9 cellular contexts compared by ENCODE assay signal in the genomic region with DNA sequence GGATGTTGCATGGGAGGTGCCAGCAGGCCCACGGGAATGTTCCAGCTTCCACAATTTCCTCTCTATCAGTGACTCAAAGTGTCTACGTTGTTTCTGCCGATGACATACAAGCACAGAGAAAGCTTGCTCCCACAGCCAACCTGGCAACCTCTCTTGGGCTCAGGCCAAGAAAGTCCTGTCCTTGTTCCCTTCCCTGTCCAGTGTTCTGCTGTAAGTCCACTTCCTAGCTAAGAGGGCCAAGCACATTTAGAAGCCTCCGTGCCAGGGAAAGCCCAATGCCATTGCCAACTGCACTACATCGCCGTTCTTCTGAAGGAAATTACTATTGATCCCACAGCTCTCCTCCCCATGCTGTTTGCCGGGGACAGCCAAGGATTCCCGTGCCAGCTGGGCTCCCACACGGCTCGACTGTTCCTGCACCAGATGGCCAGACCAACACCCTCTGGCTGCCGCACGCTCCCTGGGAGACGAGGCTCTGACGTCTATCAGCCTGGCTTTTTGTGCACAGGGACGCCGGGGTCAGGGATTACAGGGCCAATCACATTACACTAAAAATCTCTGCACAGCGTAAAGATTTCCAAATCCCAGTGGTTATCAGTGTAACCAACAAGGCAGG.
A peak's percentile ranks its signal among the peaks of the same experiment; 100 is the strongest.
DNase-seq lines count a peak whose midpoint lies in the region; ATAC-seq and TF ChIP-seq lines count a peak whose summit lies in the region.
"Had no signal": no experiment of that assay in that cellular context is flagged by ENCODE, and none has a peak within 500 bp of the region (broad histone marks: within the 10 kb centered on the region; RNA-seq: fewer than 3 reads in every experiment).

No MANE protein-coding gene starts in this region.

- DNase-seq in GM03348 (ENCODE audit: low spot score) (peak; percentile 58), heart right ventricle (peak; percentile 65 to 71), gastrocnemius medialis (peak; percentile 69 to 81), GM13977 (ENCODE audit: low spot score) (no peak), GM10266 (ENCODE audit: extremely low spot score) (no peak), DMS79 treated with DMSO at 0.1 percent for 48 hours (lab: John Stamatoyannopoulos, UW) (no peak)
- DNase-seq in activated CD4-positive, alpha-beta T cell treated with anti-CD3 and anti-CD28 coated beads, Interleukin-2, amount 50 U/mL, for 4 hours, result no peak

- H3K4me1 ChIP-seq in heart right ventricle, result peaks cover 0 to 24% (median 13%) of the 10 kb centered on the region in 9 donors
- peaks cover 5 to 6% of the 10 kb centered on the region in 2 donors for H3K4me1 ChIP-seq in gastrocnemius medialis

- H3K27me3 ChIP-seq in heart right ventricle (peaks cover 0 to 24% (median 0%) of the 10 kb centered on the region in 7 donors), gastrocnemius medialis (no peaks in the 10 kb centered on the region)

- 12 to 20% methylated on average over 17 of the region's 17 CpGs for WGBS in heart right ventricle, 2 donors

- intact Hi-C loops in heart right ventricle (cut with DNase I), result loop anchor here in 9 of 10 donors (5.0 to 10.0 kb wide), 14 partner anchors 79 to 454 kb away; a partner anchor contains a TSS
- intact Hi-C loops in gastrocnemius medialis (cut with DNase I; ENCODE audit: low total_unique reads), result loop anchor here (1.0 to 10.0 kb wide), 7 partner anchors 83 to 651 kb away; a partner anchor contains a TSS

- H3K36me3 ChIP-seq in heart right ventricle (no peaks in the 10 kb centered on the region), gastrocnemius medialis (no peaks in the 10 kb centered on the region)

- H3K4me3 ChIP-seq in heart right ventricle (no peak overlapping the region), gastrocnemius medialis (no peak overlapping the region)

- no peak for TF ChIP-seq POLR2A in gastrocnemius medialis (IDR thresholded peaks at IDR 0.05)

- in situ Hi-C loops in gastrocnemius medialis (cut with MboI; ENCODE audit: low sequenced_read_pairs in 4 of 4) (loop anchor here in 2 of 4 donors (10.0 to 25.0 kb wide), 2 partner anchors 351 to 474 kb away; no protein-coding TSS in a partner anchor), GM13977 (cut with MboI; ENCODE audit: low pct_unique_long_range_greater_than_20kb, low sequenced_read_pairs, unreplicated experiment) (no loop called here)

- H3K27ac ChIP-seq in VCaP, result peak overlapping the region; percentile 56
- peak overlapping the region in 7 of 10 donors; percentile 22 to 68 (median 39) for H3K27ac ChIP-seq in heart right ventricle
- peak overlapping the region; percentile 52 to 74 (median 71) for H3K27ac ChIP-seq in gastrocnemius medialis

- TF ChIP-seq CTCF in VCaP (conservative IDR thresholded peaks at IDR 0.05) (no peak), heart right ventricle (IDR thresholded peaks at IDR 0.05) (no peak), gastrocnemius medialis (IDR thresholded peaks at IDR 0.05 in 4 of 5, conservative IDR thresholded peaks at IDR 0.05 in 1 of 5) (no peak), GM13977 (IDR thresholded peaks at IDR 0.05; ENCODE audit: extremely low read depth, insufficient read depth, missing control alignments) (no peak), GM10266 (IDR thresholded peaks at IDR 0.05; ENCODE audit: control insufficient read depth, insufficient read depth, low read depth, missing control alignments) (no peak)

- H3K9me3 ChIP-seq in heart right ventricle (no peaks in the 10 kb centered on the region), gastrocnemius medialis (no peaks in the 10 kb centered on the region)

- ATAC-seq in heart right ventricle (peak; percentile 71 to 92 (median 87)), gastrocnemius medialis (peak; percentile 92 to 95)
- ATAC-seq: Panc1 had no signal

Comparison
In these comparisons a context has a peak if more than half of its experiments do, and no peak if none do; other contexts are left out.
1. DNase-seq: peak in GM03348 (single experiment), heart right ventricle (2 of 2) and gastrocnemius medialis (2 of 2); none in GM13977 (single experiment), GM10266 (single experiment), DMS79 treated with DMSO at 0.1 percent for 48 hours (single experiment) and activated CD4-positive, alpha-beta T cell treated with anti-CD3 and anti-CD28 coated beads, Interleukin-2, amount 50 U/mL, for 4 hours (0 of 2).
2. Peak in every context shown above with its lines, with median percentiles within 50 percentile points of each other: H3K27ac ChIP-seq.